Comparison of ENCODE assay signal across 8 cellular contexts in genomic region chr15:65981837-65982696, GRCh38.
DNase-seq lines count a peak whose midpoint lies in the region; ATAC-seq and TF ChIP-seq lines count a peak whose summit lies in the region.

No MANE protein-coding gene starts in this region.

- no peaks in the 10 kb centered on the region for H3K9me3 ChIP-seq in neural progenitor cell (ENCODE audit: low read depth)
- H3K9me3 ChIP-seq in thyroid gland: no peaks in the 10 kb centered on the region

- no peaks in the 10 kb centered on the region for H4K20me1 ChIP-seq in neural progenitor cell (ENCODE audit: low read depth)

- peaks cover 11% of the 10 kb centered on the region for H3F3A ChIP-seq in neural progenitor cell (ENCODE audit: low read depth)

- peak overlapping the region in 58 of 59 donors; percentile 17 to 67 (median 51) for H3K4me3 ChIP-seq in dorsolateral prefrontal cortex
- peak overlapping the region; percentile 71 for H3K4me3 ChIP-seq in neural progenitor cell
- H3K4me3 ChIP-seq in thyroid gland (replicated peaks in 1 of 3): no peak overlapping the region

- TF ChIP-seq POLR2A in GM18505 (IDR thresholded peaks at IDR 0.05; ENCODE audit: borderline replicate concordance, extremely low read depth, insufficient read depth, insufficient read length): no peak
- TF ChIP-seq POLR2A in thyroid gland (IDR thresholded peaks at IDR 0.05): no peak

- intact Hi-C loops in dorsolateral prefrontal cortex (cut with DNase I) (loop anchor here (10.0 kb wide), 1 partner anchor 303 kb away; no protein-coding TSS in a partner anchor), thyroid gland (cut with DNase I) (loop anchor here (10.0 kb wide), 1 partner anchor 303 kb away; no protein-coding TSS in a partner anchor)

- peaks cover 34% of the 10 kb centered on the region for H3K27me3 Mint-ChIP-seq in neural progenitor cell (ENCODE audit: insufficient read depth, low read depth)

- peaks cover 20% of the 10 kb centered on the region for H3K4me1 Mint-ChIP-seq in neural progenitor cell

- H3K36me3 Mint-ChIP-seq in neural progenitor cell: no peaks in the 10 kb centered on the region

- ATAC-seq in GM18505 (IDR thresholded peaks at IDR 0.05; ENCODE audit: unreplicated experiment): peak; percentile 61
- no peak for ATAC-seq in HG02852 (IDR thresholded peaks at IDR 0.05; ENCODE audit: unreplicated experiment)
- ATAC-seq in HG02938 (IDR thresholded peaks at IDR 0.05; ENCODE audit: unreplicated experiment): no peak

- H3K9ac ChIP-seq in neural progenitor cell: no peak overlapping the region

- H3K36me3 ChIP-seq in neural progenitor cell (no peaks in the 10 kb centered on the region), thyroid gland (no peaks in the 10 kb centered on the region)

- TF ChIP-seq CTCF in dorsolateral prefrontal cortex (IDR thresholded peaks at IDR 0.05 in 54 of 56, conservative IDR thresholded peaks at IDR 0.05 in 2 of 56; ENCODE audit: low read depth in 1 of 56, partially characterized antibody in 56 of 56): peak in 28 of 56 donors; percentile 8 to 50 (median 28)
- peak; percentile 66 for TF ChIP-seq CTCF in neural progenitor cell (IDR thresholded peaks at IDR 0.05)
- no peak for TF ChIP-seq CTCF in thyroid gland (IDR thresholded peaks at IDR 0.05)

- peak overlapping the region in 2 of 59 donors; percentile 33 to 66 for H3K27ac ChIP-seq in dorsolateral prefrontal cortex
- H3K27ac ChIP-seq in neural progenitor cell: no peak overlapping the region
- no peak overlapping the region for H3K27ac ChIP-seq in thyroid gland

- H3K9me3 Mint-ChIP-seq in neural progenitor cell: no peaks in the 10 kb centered on the region

- H3K79me2 ChIP-seq in neural progenitor cell (ENCODE audit: low read depth): no peaks in the 10 kb centered on the region

- H3K27me3 ChIP-seq in dorsolateral prefrontal cortex (peaks cover 0 to 6% (median 0%) of the 10 kb centered on the region in 45 donors), neural progenitor cell (peaks cover 13% of the 10 kb centered on the region), thyroid gland (no peaks in the 10 kb centered on the region)

- peak overlapping the region; percentile 86 for H3K4me2 ChIP-seq in neural progenitor cell

- H2AFZ ChIP-seq in neural progenitor cell (replicated peaks): peak overlapping the region; percentile 76

- H3K4me1 ChIP-seq in neural progenitor cell (peaks cover 7% of the 10 kb centered on the region), thyroid gland (peaks cover 6 to 8% of the 10 kb centered on the region in 2 donors)

- no peak overlapping the region for H3K27ac Mint-ChIP-seq in neural progenitor cell

- DNase-seq in HuH-7.5 (ENCODE audit: low spot score): peak; percentile 52
- DNase-seq in activated CD4-positive, alpha-beta T cell treated with anti-CD3 and anti-CD28 coated beads for 24 hours (ENCODE audit: low read depth in 2 of 2): peak; percentile 31 to 43
- peak in 9 of 10 donors; percentile 33 to 62 (median 51) for DNase-seq in dorsolateral prefrontal cortex
- DNase-seq in neural progenitor cell (ENCODE audit: low spot score): peak; percentile 83
- peak; percentile 47 to 48 for DNase-seq in thyroid gland

- WGBS in thyroid gland, 2 donors: 9 to 16% methylated on average over 9 to 21 of the region's 43 CpGs

- H3K4me3 Mint-ChIP-seq in neural progenitor cell: peak overlapping the region; percentile 70

Comparison
In these comparisons a context has a peak if more than half of its experiments do, and no peak if none do; other contexts are left out.
1. H3K4me3 ChIP-seq: peak in dorsolateral prefrontal cortex (58 of 59) and neural progenitor cell (single experiment); none in thyroid gland (0 of 3).
2. Peak in every context shown above with its lines, with median percentiles within 50 percentile points of each other: DNase-seq.